Comparison of ENCODE assay signal across 3 cellular contexts in genomic region chr18:27615345-27615844, GRCh38.
TF ChIP-seq lines count a peak whose summit lies in the region.

No MANE protein-coding gene starts in this region.

TF ChIP-seq in liver, 16 proteins besides CTCF, POLR2A, EP300 and RAD21:
- TF ChIP-seq HNF4G (IDR thresholded peaks at IDR 0.05), result no peak
- no peak for TF ChIP-seq NR2F2 (IDR thresholded peaks at IDR 0.05)
- peak in 1 of 2 donors; percentile 31 for TF ChIP-seq HNF4A (conservative IDR thresholded peaks at IDR 0.05)
- no peak for TF ChIP-seq ZBTB33 (IDR thresholded peaks at IDR 0.05)
- no peak for TF ChIP-seq SP1 (IDR thresholded peaks at IDR 0.05)
- TF ChIP-seq REST (IDR thresholded peaks at IDR 0.05), result peak; percentile 24
- TF ChIP-seq GABPA (IDR thresholded peaks at IDR 0.05 in 1 of 2, conservative IDR thresholded peaks at IDR 0.05 in 1 of 2), result no peak
- no peak for TF ChIP-seq FOXA1 (IDR thresholded peaks at IDR 0.05)
- TF ChIP-seq RXRA (IDR thresholded peaks at IDR 0.05), result peak in 1 of 2 donors; percentile 28
- TF ChIP-seq JUND (IDR thresholded peaks at IDR 0.05), result no peak
- no peak for TF ChIP-seq ATF3 (IDR thresholded peaks at IDR 0.05)
- TF ChIP-seq TAF1 (conservative IDR thresholded peaks at IDR 0.05), result no peak
- no peak for TF ChIP-seq FOXA2 (IDR thresholded peaks at IDR 0.05)
- TF ChIP-seq YY1 (IDR thresholded peaks at IDR 0.05), result peak; percentile 20
- no peak for TF ChIP-seq EGR1 (IDR thresholded peaks at IDR 0.05; ENCODE audit: low read depth in 2 of 2)
- TF ChIP-seq MAX (IDR thresholded peaks at IDR 0.05), result no peak

TF ChIP-seq in HepG2, 621 proteins besides CTCF, POLR2A, EP300 and RAD21:
- no peak for TF ChIP-seq ZNF205 (CRISPR knock-in tag; IDR thresholded peaks at IDR 0.05)
- TF ChIP-seq HOXA3 (CRISPR knock-in tag; IDR thresholded peaks at IDR 0.05), result no peak
- no peak for TF ChIP-seq RELA (CRISPR knock-in tag; IDR thresholded peaks at IDR 0.05)
- no peak for TF ChIP-seq TBX3 (IDR thresholded peaks at IDR 0.05; ENCODE audit: borderline replicate concordance)
- TF ChIP-seq CSRNP1 (CRISPR knock-in tag; IDR thresholded peaks at IDR 0.05), result no peak
- no peak for TF ChIP-seq KLF16 (CRISPR knock-in tag; IDR thresholded peaks at IDR 0.05)
- TF ChIP-seq REL (CRISPR knock-in tag; conservative IDR thresholded peaks at IDR 0.05), result no peak
- no peak for TF ChIP-seq TFDP2 (CRISPR knock-in tag; IDR thresholded peaks at IDR 0.05)
- no peak for TF ChIP-seq ZNF773 (CRISPR knock-in tag; IDR thresholded peaks at IDR 0.05; ENCODE audit: borderline replicate concordance)

TF ChIP-seq in GM12878, 131 proteins besides CTCF, POLR2A, EP300 and RAD21 (continued from another document):
- TF ChIP-seq SPI1 (IDR thresholded peaks at IDR 0.05; ENCODE audit: borderline replicate concordance, insufficient read depth, low read depth, low read length), result peak; percentile 53; the same call in 1 of the 2 replicates
